In the genomic region with DNA sequence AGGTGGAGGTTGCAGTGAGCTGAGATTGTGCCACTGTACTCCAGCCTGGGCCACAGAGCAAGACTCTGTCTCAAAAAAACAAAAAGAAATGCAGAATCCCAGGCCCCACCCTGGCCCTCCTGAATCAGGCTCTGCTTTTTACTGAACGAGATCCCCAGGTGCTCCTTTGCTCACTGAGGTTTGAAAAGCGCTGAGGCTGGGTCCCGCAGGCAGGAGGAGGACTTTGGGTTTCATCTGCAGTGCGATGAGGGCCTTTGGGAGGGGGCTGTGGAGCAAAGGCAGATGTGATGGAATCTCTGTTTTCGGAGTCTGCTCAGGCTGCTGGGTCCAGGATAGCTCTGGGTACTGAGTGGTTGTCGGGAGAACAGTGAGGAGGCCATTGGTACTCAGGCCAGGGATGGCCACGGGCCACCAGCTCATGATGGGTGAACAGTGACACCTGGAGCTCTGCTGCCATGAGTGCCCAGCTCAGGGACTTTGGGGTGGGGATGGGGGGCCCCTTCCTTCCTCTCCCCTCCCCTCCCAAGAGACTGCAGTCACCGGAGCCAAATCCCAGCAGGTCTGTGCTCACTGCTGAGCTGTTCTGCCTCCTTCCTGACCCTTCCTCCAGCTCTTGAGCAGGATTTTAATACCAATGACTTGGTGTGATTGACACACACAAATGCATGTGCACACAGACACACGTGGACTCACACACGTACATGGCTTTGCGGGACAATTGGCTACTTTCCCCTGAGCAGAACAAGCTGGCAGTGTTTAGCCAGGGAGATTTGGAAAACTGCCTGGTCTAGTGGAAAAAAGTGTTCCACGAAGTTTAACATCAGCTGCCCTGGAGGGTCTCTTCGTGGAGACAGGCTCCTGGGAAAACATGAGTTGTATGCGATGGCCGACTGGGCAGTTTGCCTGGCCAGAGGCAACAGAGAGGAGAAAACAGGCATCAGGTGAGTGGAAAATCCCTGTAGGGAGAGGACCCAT, we compare ENCODE assay signal across 1 cellular context.
TF ChIP-seq lines count a peak whose summit lies in the region.

No MANE protein-coding gene starts in this region.

TF ChIP-seq in H1, 55 proteins besides CTCF, POLR2A, EP300 and RAD21:
- TF ChIP-seq NANOG (IDR thresholded peaks at IDR 0.05; ENCODE audit: insufficient read depth, low read depth, low read length, poor library complexity, severe bottlenecking) (no peak), CBX8 (IDR thresholded peaks at IDR 0.05; ENCODE audit: borderline replicate concordance, low read depth, low read length) (no peak), TAF1 (IDR thresholded peaks at IDR 0.05; ENCODE audit: low read depth, low read length) (no peak)
- TF ChIP-seq, protein P1, sequence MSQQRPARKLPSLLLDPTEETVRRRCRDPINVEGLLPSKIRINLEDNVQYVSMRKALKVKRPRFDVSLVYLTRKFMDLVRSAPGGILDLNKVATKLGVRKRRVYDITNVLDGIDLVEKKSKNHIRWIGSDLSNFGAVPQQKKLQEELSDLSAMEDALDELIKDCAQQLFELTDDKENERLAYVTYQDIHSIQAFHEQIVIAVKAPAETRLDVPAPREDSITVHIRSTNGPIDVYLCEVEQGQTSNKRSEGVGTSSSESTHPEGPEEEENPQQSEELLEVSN (IDR thresholded peaks at IDR 0.05), result no peak
